ENCODE assay signal across 28 cellular contexts in the genomic region with DNA sequence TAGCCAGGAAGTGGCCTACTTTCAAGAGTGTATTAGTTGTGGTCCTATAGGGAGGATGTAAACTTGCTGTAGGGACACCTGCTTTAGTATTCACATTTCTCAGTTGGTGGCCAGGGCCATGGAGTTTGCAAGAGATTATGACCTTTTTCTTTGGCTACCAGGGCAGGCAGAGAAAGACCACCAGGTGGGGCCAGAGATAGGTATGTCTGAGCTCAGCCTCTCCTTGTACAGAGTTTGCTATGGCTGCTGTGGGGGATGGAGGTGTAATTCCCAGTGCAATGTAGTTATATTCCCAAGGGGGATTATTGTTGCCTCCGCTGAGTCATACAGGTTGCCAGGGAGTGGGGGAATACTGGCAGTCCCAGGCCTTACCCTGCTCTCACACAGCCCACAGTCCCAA. TPM values are rescaled to one million over a fixed set of nuclear protein-coding genes. Genes with fewer than 3 reads are reported as not detected.
"Had no signal": no experiment of that assay in that cellular context is flagged by ENCODE, and none has a peak within 500 bp of the region (broad histone marks: within the 10 kb centered on the region; RNA-seq: fewer than 3 reads in every experiment).

No MANE protein-coding gene starts in this region.

- H3K36me3 ChIP-seq: breast epithelium, heart right ventricle, lower lobe of right lung, sigmoid colon, stomach, transverse colon had no signal

- H3K4me3 Mint-ChIP-seq: activated naive CD8-positive, alpha-beta T cell treated with anti-CD3 and anti-CD28 coated beads for 36 hours; activated T-helper 17 cell treated with anti-CD3 and anti-CD28 coated beads, Interleukin-2, amount 50 U/mL, for 72 hours; naive B cell; neural crest cell; stimulated activated memory B cell treated with anti-CD40 and anti-IgM and Interleukin-4, amounts not matched to agents 10 μg/mL and 1 μg/mL and 100 μg/mL, for 72 hours; T-helper 2 cell treated with Interferon-gamma antibody and Interleukin-4, amounts not matched to agents 5 μg/mL and 100 μg/mL, for 36 hours had no signal

- H3K27ac Mint-ChIP-seq: activated naive CD8-positive, alpha-beta T cell treated with anti-CD3 and anti-CD28 coated beads for 36 hours; activated T-helper 17 cell treated with anti-CD3 and anti-CD28 coated beads, Interleukin-2, amount 50 U/mL, for 72 hours; naive B cell; stimulated activated memory B cell treated with anti-CD40 and anti-IgM and Interleukin-4, amounts not matched to agents 10 μg/mL and 1 μg/mL and 100 μg/mL, for 72 hours; T-helper 2 cell treated with Interferon-gamma antibody and Interleukin-4, amounts not matched to agents 5 μg/mL and 100 μg/mL, for 36 hours had no signal

- H3K4me1 ChIP-seq: breast epithelium, heart right ventricle, lower lobe of right lung, sigmoid colon, stomach, transverse colon had no signal

- DNase-seq: activated CD4-positive, alpha-beta T cell treated with anti-CD3 and anti-CD28 coated beads for 1 hour; activated CD4-positive, alpha-beta T cell treated with anti-CD3 and anti-CD28 coated beads, Interleukin-2, amount 50 U/mL, for 1 hour; activated naive CD4-positive, alpha-beta T cell; activated naive CD8-positive, alpha-beta T cell treated with anti-CD3 and anti-CD28 coated beads for 36 hours; activated T-cell treated with anti-CD3 and anti-CD28 coated beads, Interleukin-2, amount 50 U/mL, for 1 hour; amniotic stem cell; cerebellar nuclear complex; erythroblast; foreskin fibroblast; heart right ventricle; lower lobe of right lung; naive B cell; occipital lobe; sigmoid colon; stimulated activated CD4-positive, alpha-beta T cell treated with anti-CD3 and anti-CD28 coated beads, Interleukin-15, amount 100 ng/mL, for 24 hours; stomach; transverse colon had no signal

- H3K4me2 ChIP-seq: smooth muscle cell had no signal

- H3K4me1 Mint-ChIP-seq: activated naive CD8-positive, alpha-beta T cell treated with anti-CD3 and anti-CD28 coated beads for 36 hours; activated T-helper 17 cell treated with anti-CD3 and anti-CD28 coated beads, Interleukin-2, amount 50 U/mL, for 72 hours; naive B cell; neural crest cell; stimulated activated memory B cell treated with anti-CD40 and anti-IgM and Interleukin-4, amounts not matched to agents 10 μg/mL and 1 μg/mL and 100 μg/mL, for 72 hours had no signal

- H3K4me3 ChIP-seq: breast epithelium, coronary artery, heart right ventricle, lower lobe of right lung, sigmoid colon, smooth muscle cell, stomach, transverse colon had no signal

- H3K27ac ChIP-seq: breast epithelium, coronary artery, heart right ventricle, lower lobe of right lung, sigmoid colon, stomach, transverse colon, VCaP had no signal

- H3K27me3 ChIP-seq: heart right ventricle, sigmoid colon, stomach, transverse colon had no signal

- H3K9me3 ChIP-seq: lower lobe of right lung, sigmoid colon, transverse colon had no signal

- ATAC-seq: activated T-helper 17 cell treated with anti-CD3 and anti-CD28 coated beads, Interleukin-2, amount 50 U/mL, for 72 hours; heart right ventricle; left lobe of liver; lower lobe of right lung; stimulated activated memory B cell treated with anti-CD40 and anti-IgM and Interleukin-4, amounts not matched to agents 10 μg/mL and 1 μg/mL and 100 μg/mL, for 72 hours had no signal

RNA-seq across cellular contexts. Expression of gene DACH2, which starts 26.3 kb away (rescaled TPM):
- total RNA-seq: activated naive CD8-positive, alpha-beta T cell treated with anti-CD3 and anti-CD28 coated beads for 36 hours; activated T-helper 17 cell treated with anti-CD3 and anti-CD28 coated beads, Interleukin-2, amount 50 U/mL, for 72 hours; heart right ventricle; left lobe of liver; lower lobe of right lung; mesenteric fat pad; mucosa of gallbladder had no signal
- polyA plus RNA-seq: heart right ventricle had no signal
